In the genomic region with DNA sequence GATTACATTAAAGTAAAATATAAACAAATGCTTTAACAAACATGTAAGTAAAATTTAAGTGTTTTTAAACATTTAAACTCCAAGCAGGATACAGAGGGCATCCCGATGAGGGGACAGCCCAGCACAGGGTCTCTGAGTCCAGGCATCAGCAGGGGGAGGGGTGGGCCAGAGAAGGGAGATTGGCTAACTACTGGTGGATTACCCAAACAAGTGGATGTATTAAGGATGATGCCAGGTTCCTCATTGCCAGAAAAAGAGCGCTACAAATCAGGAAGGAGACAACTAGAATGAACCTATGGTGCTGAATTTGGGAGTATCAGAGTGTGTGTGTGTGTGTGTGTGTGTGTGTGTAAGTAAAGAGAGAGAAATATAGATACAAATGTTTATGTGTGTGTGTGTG, we compare ENCODE assay signal across 20 cellular contexts.
"Had no signal": no experiment of that assay in that cellular context is flagged by ENCODE, and none has a peak within 500 bp of the region (broad histone marks: within the 10 kb centered on the region; RNA-seq: fewer than 3 reads in every experiment).

No MANE protein-coding gene starts in this region.

- H3K4me1 ChIP-seq: pancreas, right lobe of liver, upper lobe of left lung had no signal

- H3K9me3 ChIP-seq: pancreas, right lobe of liver, thoracic aorta, upper lobe of left lung had no signal

- H3K27ac Mint-ChIP-seq: activated CD8-positive, alpha-beta T cell treated with anti-CD3 and anti-CD28 coated beads for 36 hours; activated naive CD8-positive, alpha-beta T cell treated with anti-CD3 and anti-CD28 coated beads, Interleukin-2, amount 50 U/mL, for 24 hours; activated T-helper 2 cell treated with anti-CD3 and anti-CD28 coated beads, Interferon-gamma antibody, Interleukin-2, Interleukin-4, amounts not matched to agents 10 μg/mL and 5 μg/mL and 100 μg/mL, durations not matched to agents 14 hours and 24 hours and 36 hours; memory B cell had no signal

- H3K4me3 Mint-ChIP-seq: activated CD8-positive, alpha-beta T cell treated with anti-CD3 and anti-CD28 coated beads for 36 hours; activated naive CD8-positive, alpha-beta T cell treated with anti-CD3 and anti-CD28 coated beads, Interleukin-2, amount 50 U/mL, for 24 hours; memory B cell had no signal

- H3K36me3 Mint-ChIP-seq: immature natural killer cell, memory B cell had no signal

- H3K27ac ChIP-seq: brain microvascular endothelial cell, dorsolateral prefrontal cortex, pancreas, right lobe of liver, thoracic aorta had no signal

- H3K36me3 ChIP-seq: brain microvascular endothelial cell, pancreas, right lobe of liver, thoracic aorta, upper lobe of left lung had no signal

- H3K4me3 ChIP-seq: dorsolateral prefrontal cortex, pancreas, right lobe of liver, thoracic aorta, upper lobe of left lung had no signal

- DNase-seq: activated CD4-positive, CD25-positive, alpha-beta regulatory T cell; activated naive CD4-positive, alpha-beta T cell treated with Interleukin-2 at 50 U/mL for 16 hours; activated T-cell treated with anti-CD3 and anti-CD28 coated beads, Interleukin-2, amount 50 U/mL, for 1 hour; anterior cingulate cortex; brain microvascular endothelial cell; central memory CD4-positive, alpha-beta T cell; dorsolateral prefrontal cortex; left ventricle myocardium superior; right lobe of liver; small intestine; stimulated activated CD4-positive, alpha-beta T cell treated with anti-CD3 and anti-CD28 coated beads, Interleukin-15, amount 100 ng/mL, for 24 hours; stimulated activated CD4-positive, alpha-beta T cell treated with anti-CD3 and anti-CD28 coated beads, Interleukin-2, amount 100 ng/mL, for 48 hours; upper lobe of left lung had no signal

- H3K27me3 ChIP-seq: brain microvascular endothelial cell, right lobe of liver, upper lobe of left lung had no signal

- H3K9me3 Mint-ChIP-seq: activated naive CD8-positive, alpha-beta T cell treated with anti-CD3 and anti-CD28 coated beads, Interleukin-2, amount 50 U/mL, for 24 hours; activated T-helper 2 cell treated with anti-CD3 and anti-CD28 coated beads, Interferon-gamma antibody, Interleukin-2, Interleukin-4, amounts not matched to agents 10 μg/mL and 5 μg/mL and 100 μg/mL, durations not matched to agents 14 hours and 24 hours and 36 hours; memory B cell had no signal

- ATAC-seq: left ventricle myocardium superior had no signal
